1 cellular context compared by ENCODE assay signal in genomic region chr10:112716924-112717348, GRCh38.
TF ChIP-seq lines count a peak whose summit lies in the region.

No MANE protein-coding gene starts in this region.

TF ChIP-seq in HCT116, 20 proteins besides CTCF, POLR2A, EP300 and RAD21 (continued from another document):
- TF ChIP-seq, protein P1, sequence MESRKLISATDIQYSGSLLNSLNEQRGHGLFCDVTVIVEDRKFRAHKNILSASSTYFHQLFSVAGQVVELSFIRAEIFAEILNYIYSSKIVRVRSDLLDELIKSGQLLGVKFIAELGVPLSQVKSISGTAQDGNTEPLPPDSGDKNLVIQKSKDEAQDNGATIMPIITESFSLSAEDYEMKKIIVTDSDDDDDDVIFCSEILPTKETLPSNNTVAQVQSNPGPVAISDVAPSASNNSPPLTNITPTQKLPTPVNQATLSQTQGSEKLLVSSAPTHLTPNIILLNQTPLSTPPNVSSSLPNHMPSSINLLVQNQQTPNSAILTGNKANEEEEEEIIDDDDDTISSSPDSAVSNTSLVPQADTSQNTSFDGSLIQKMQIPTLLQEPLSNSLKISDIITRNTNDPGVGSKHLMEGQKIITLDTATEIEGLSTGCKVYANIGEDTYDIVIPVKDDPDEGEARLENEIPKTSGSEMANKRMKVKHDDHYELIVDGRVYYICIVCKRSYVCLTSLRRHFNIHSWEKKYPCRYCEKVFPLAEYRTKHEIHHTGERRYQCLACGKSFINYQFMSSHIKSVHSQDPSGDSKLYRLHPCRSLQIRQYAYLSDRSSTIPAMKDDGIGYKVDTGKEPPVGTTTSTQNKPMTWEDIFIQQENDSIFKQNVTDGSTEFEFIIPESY (IDR thresholded peaks at IDR 0.05; ENCODE audit: extremely low read depth, insufficient replicate concordance, low read length): no peak
- TF ChIP-seq ZNF274 (IDR thresholded peaks at IDR 0.05; ENCODE audit: low read depth, low read length): no peak
- TF ChIP-seq MAX (IDR thresholded peaks at IDR 0.05): peak; percentile 48
